Comparison of ENCODE assay signal across 1 cellular context in the genomic region with DNA sequence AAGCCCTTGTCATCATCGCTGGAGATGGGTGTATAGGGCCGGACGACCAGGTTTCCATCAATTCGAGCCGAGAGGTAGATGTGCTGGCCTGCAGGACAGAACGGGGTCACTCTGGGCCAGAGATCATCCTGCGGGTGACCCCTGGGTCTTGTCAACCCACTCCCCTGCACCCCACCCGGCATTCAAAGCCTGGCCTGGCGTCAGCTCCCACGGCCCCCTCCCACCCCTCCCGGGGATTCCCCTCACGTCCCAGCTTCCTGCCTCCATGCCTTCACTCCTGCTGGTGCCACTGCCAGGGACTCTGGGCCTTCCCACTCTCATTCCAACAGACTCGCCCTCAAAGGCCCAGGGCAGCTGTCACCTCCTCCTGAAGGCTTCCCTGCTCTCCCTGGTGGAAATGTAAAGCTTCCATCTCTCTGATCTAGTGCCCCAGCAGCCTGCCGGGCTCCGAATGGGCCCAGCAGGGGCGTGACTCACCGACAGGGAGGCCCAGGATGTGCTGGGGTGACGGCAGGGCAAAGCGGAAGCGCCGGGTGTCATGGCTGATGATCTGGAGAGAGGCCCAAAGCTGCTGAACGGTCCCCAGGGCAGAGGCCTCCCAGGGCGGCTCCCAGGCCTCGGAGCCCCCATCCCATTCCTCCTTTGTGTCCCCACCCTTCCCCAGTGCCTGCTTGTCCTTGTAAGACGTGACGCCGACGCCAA.
TF ChIP-seq lines count a peak whose summit lies in the region.

No MANE protein-coding gene starts in this region.

TF ChIP-seq in IMR-90, 13 proteins besides CTCF, POLR2A, EP300 and RAD21:
- no peak for TF ChIP-seq FOS (IDR thresholded peaks at IDR 0.05; ENCODE audit: low read depth, low read length)
- TF ChIP-seq, protein P1, sequence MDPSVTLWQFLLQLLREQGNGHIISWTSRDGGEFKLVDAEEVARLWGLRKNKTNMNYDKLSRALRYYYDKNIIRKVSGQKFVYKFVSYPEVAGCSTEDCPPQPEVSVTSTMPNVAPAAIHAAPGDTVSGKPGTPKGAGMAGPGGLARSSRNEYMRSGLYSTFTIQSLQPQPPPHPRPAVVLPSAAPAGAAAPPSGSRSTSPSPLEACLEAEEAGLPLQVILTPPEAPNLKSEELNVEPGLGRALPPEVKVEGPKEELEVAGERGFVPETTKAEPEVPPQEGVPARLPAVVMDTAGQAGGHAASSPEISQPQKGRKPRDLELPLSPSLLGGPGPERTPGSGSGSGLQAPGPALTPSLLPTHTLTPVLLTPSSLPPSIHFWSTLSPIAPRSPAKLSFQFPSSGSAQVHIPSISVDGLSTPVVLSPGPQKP (IDR thresholded peaks at IDR 0.05; ENCODE audit: borderline replicate concordance, low read depth, low read length), result no peak
- TF ChIP-seq, protein P2, sequence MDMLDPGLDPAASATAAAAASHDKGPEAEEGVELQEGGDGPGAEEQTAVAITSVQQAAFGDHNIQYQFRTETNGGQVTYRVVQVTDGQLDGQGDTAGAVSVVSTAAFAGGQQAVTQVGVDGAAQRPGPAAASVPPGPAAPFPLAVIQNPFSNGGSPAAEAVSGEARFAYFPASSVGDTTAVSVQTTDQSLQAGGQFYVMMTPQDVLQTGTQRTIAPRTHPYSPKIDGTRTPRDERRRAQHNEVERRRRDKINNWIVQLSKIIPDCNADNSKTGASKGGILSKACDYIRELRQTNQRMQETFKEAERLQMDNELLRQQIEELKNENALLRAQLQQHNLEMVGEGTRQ (IDR thresholded peaks at IDR 0.05; ENCODE audit: low read depth, low read length), result no peak
- no peak for TF ChIP-seq NFE2L2 (IDR thresholded peaks at IDR 0.05; ENCODE audit: low read depth, low read length)
- no peak for TF ChIP-seq MAFK (IDR thresholded peaks at IDR 0.05; ENCODE audit: low read depth, low read length)
- no peak for TF ChIP-seq MAZ (IDR thresholded peaks at IDR 0.05; ENCODE audit: borderline replicate concordance, low read depth, low read length)
- TF ChIP-seq RCOR1 (IDR thresholded peaks at IDR 0.05; ENCODE audit: insufficient replicate concordance, low read length), result no peak
- no peak for TF ChIP-seq CHD1 (IDR thresholded peaks at IDR 0.05; ENCODE audit: low read depth, low read length)
- TF ChIP-seq MXI1 (IDR thresholded peaks at IDR 0.05; ENCODE audit: borderline replicate concordance, low read depth, low read length), result no peak
